Comparison of ENCODE assay signal across 10 cellular contexts in genomic region chr17:66713533-66714042, GRCh38.
A peak's percentile ranks its signal among the peaks of the same experiment; 100 is the strongest.
DNase-seq lines count a peak whose midpoint lies in the region; ATAC-seq and TF ChIP-seq lines count a peak whose summit lies in the region.
"Had no signal": no experiment of that assay in that cellular context is flagged by ENCODE, and none has a peak within 500 bp of the region (broad histone marks: within the 10 kb centered on the region; RNA-seq: fewer than 3 reads in every experiment).

No MANE protein-coding gene starts in this region.

- 60 to 83% (median 66%) methylated on average over 6 of the region's 6 CpGs for WGBS in psoas muscle, 3 donors

- no peaks in the 10 kb centered on the region for H3K27me3 ChIP-seq in psoas muscle (ENCODE audit: insufficient read depth in 3 of 3, low read length in 2 of 3)
- H3K27me3 ChIP-seq: gastrocnemius medialis had no signal

- TF ChIP-seq CTCF in psoas muscle (IDR thresholded peaks at IDR 0.05), result no peak
- no peak for TF ChIP-seq CTCF in CD14-positive monocyte (IDR thresholded peaks at IDR 0.05)

- no peak overlapping the region for H3K4me3 Mint-ChIP-seq in CD14-positive monocyte
- H3K4me3 Mint-ChIP-seq: B cell had no signal

- H3K4me1 Mint-ChIP-seq in CD14-positive monocyte, result no peaks in the 10 kb centered on the region
- H3K4me1 Mint-ChIP-seq: B cell had no signal

- no peak overlapping the region for H3K27ac ChIP-seq in psoas muscle

- DNase-seq in activated CD8-positive, alpha-beta memory T cell treated with anti-CD3 and anti-CD28 coated beads for 24 hours, result peak; percentile 73
- no peak for DNase-seq in activated CD8-positive, alpha-beta memory T cell treated with anti-CD3 and anti-CD28 coated beads, Interleukin-2, amount 50 U/mL, for 4 hours
- peak; percentile 27 for DNase-seq in SW480 (ENCODE audit: low spot score)
- DNase-seq in psoas muscle, result no peak
- DNase-seq in AG20443 (ENCODE audit: low spot score), result no peak
- DNase-seq in CD14-positive monocyte (ENCODE audit: low spot score), result no peak
- DNase-seq in hippocampal formation (lab: John Stamatoyannopoulos, UW), result no peak
- DNase-seq: gastrocnemius medialis had no signal

- peaks cover 0 to 3% (median 0%) of the 10 kb centered on the region in 7 donors for H3K9me3 Mint-ChIP-seq in CD14-positive monocyte

- no peaks in the 10 kb centered on the region for H3K36me3 ChIP-seq in psoas muscle (ENCODE audit: insufficient read depth in 1 of 2, low read depth in 1 of 2)
- H3K36me3 ChIP-seq: gastrocnemius medialis had no signal

- ATAC-seq in HG02571 (IDR thresholded peaks at IDR 0.05; ENCODE audit: unreplicated experiment) (peak; percentile 69), psoas muscle (peak in 3 of 4 donors; percentile 44 to 56 (median 45))

- intact Hi-C loops in psoas muscle (cut with DNase I), result loop anchor here in 1 of 2 donors (2.0 kb wide), 1 partner anchor 193 kb away; no protein-coding TSS in a partner anchor
- intact Hi-C loops in CD14-positive monocyte (cut with micrococcal nuclease), result loop anchor here in 1 of 2 donors (2.0 kb wide), 1 partner anchor 195 kb away; no protein-coding TSS in a partner anchor

- H3K27me3 Mint-ChIP-seq in CD14-positive monocyte (ENCODE audit: low read depth in 3 of 3), result no peaks in the 10 kb centered on the region

- H3K9me3 ChIP-seq in psoas muscle, result no peaks in the 10 kb centered on the region
- H3K9me3 ChIP-seq: gastrocnemius medialis had no signal

- H3K4me3 ChIP-seq in psoas muscle, result no peak overlapping the region
- H3K4me3 ChIP-seq: gastrocnemius medialis had no signal

- no peak overlapping the region for H3K27ac Mint-ChIP-seq in CD14-positive monocyte
- H3K27ac Mint-ChIP-seq: B cell had no signal

- H3K36me3 Mint-ChIP-seq in CD14-positive monocyte, result peaks cover 9 to 28% of the 10 kb centered on the region in 2 donors

- peaks cover 9% of the 10 kb centered on the region for H3K4me1 ChIP-seq in psoas muscle

Comparison
In these comparisons a context has a peak if more than half of its experiments do, and no peak if none do; other contexts are left out.
1. DNase-seq: peak in activated CD8-positive, alpha-beta memory T cell treated with anti-CD3 and anti-CD28 coated beads for 24 hours (single experiment) and SW480 (single experiment); none in activated CD8-positive, alpha-beta memory T cell treated with anti-CD3 and anti-CD28 coated beads, Interleukin-2, amount 50 U/mL, for 4 hours (single experiment), psoas muscle (0 of 2), AG20443 (single experiment), CD14-positive monocyte (single experiment) and hippocampal formation (0 of 2).